29 cellular contexts compared by ENCODE assay signal in the genomic region with DNA sequence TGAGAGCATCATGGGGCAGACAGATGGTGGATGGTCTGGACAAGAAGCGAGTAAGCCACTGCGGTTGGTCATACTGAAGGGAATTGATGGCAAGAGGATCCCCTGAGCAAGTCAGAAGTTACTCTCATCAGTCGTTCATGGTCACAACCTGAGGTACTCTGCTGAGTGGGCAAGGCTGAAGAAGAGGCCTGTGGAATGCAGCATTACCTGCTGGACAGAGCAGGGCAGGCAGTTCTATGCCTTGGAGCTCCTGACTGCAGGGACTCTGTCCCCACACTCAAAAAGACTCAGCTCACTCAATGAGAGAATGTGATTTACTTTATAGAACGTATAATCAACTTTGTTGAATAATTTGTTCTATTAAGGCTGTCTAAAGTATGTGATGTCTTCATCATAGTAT. TPM values are rescaled to one million over a fixed set of nuclear protein-coding genes. Genes with fewer than 3 reads are reported as not detected.
"Had no signal": no experiment of that assay in that cellular context is flagged by ENCODE, and none has a peak within 500 bp of the region (broad histone marks: within the 10 kb centered on the region; RNA-seq: fewer than 3 reads in every experiment).

No MANE protein-coding gene starts in this region.

- H3K27me3 ChIP-seq: colonic mucosa, dorsolateral prefrontal cortex, heart right ventricle, neutrophil, tibial artery, uterus had no signal

- DNase-seq: activated CD8-positive, alpha-beta memory T cell treated with anti-CD3 and anti-CD28 coated beads, Interleukin-2, amount 50 U/mL, for 4 hours; activated naive CD4-positive, alpha-beta T cell treated with Interleukin-2 at 50 U/mL for 16 hours; activated naive CD8-positive, alpha-beta T cell treated with anti-CD3 and anti-CD28 coated beads for 36 hours; activated T-cell treated with anti-CD3 and anti-CD28 coated beads, Interleukin-2, amount 50 U/mL, for 4 hours; colonic mucosa; dorsolateral prefrontal cortex; foreskin fibroblast; heart right ventricle; kidney; right cardiac atrium; stimulated activated CD4-positive, alpha-beta T cell treated with anti-CD3 and anti-CD28 coated beads, Interleukin-12 subunit alpha, Interleukin-12 subunit beta, amount 100 ng/mL, for 4 hours; stimulated activated CD4-positive, alpha-beta T cell treated with anti-CD3 and anti-CD28 coated beads, Interleukin-1b, Interleukin-23, amount 100 ng/mL, for 48 hours; substantia nigra; T-helper 1 cell; tibial artery; uterus had no signal

- H3K27ac Mint-ChIP-seq: activated naive CD8-positive, alpha-beta T cell treated with anti-CD3 and anti-CD28 coated beads for 36 hours; activated T-helper 2 cell treated with anti-CD3 and anti-CD28 coated beads, Interferon-gamma antibody, Interleukin-2, Interleukin-4, amounts not matched to agents 10 μg/mL and 5 μg/mL and 100 μg/mL, durations not matched to agents 14 hours and 24 hours and 36 hours; nephron; stimulated activated naive CD8-positive, alpha-beta T cell treated with anti-CD3 and anti-CD28 coated beads, Interleukin-15, Interleukin-2, amounts not matched to agents 100 ng/mL and 50 ng/mL, for 24 hours; WTC11 had no signal

- H3K27ac ChIP-seq: colonic mucosa, dorsolateral prefrontal cortex, heart right ventricle, neutrophil, parathyroid adenoma, tibial artery, uterus had no signal

- H3K79me2 ChIP-seq: parathyroid adenoma had no signal

- H3K4me1 Mint-ChIP-seq: activated naive CD8-positive, alpha-beta T cell treated with anti-CD3 and anti-CD28 coated beads for 36 hours had no signal

- ATAC-seq: activated T-cell treated with anti-CD3 and anti-CD28 coated beads, Interleukin-2, amount 50 U/mL, for 4 hours; heart right ventricle; left lobe of liver; right cardiac atrium; WTC11 had no signal

- H2AFZ ChIP-seq: parathyroid adenoma had no signal

- H3K9me3 ChIP-seq: colonic mucosa, heart right ventricle, neutrophil, tibial artery, uterus had no signal

- H3K36me3 ChIP-seq: colonic mucosa, uterus had no signal

- H3K27me3 Mint-ChIP-seq: activated naive CD8-positive, alpha-beta T cell treated with anti-CD3 and anti-CD28 coated beads for 36 hours; stimulated activated naive CD8-positive, alpha-beta T cell treated with anti-CD3 and anti-CD28 coated beads, Interleukin-15, Interleukin-2, amounts not matched to agents 100 ng/mL and 50 ng/mL, for 24 hours had no signal

- H3K4me3 ChIP-seq: colonic mucosa, dorsolateral prefrontal cortex, heart right ventricle, tibial artery, uterus had no signal

- H3K4me1 ChIP-seq: colonic mucosa, uterus had no signal

- H3K9me3 Mint-ChIP-seq: activated naive CD8-positive, alpha-beta T cell treated with anti-CD3 and anti-CD28 coated beads for 36 hours; activated T-cell treated with anti-CD3 and anti-CD28 coated beads, Interleukin-2, amount 50 U/mL, for 4 hours; activated T-helper 2 cell treated with anti-CD3 and anti-CD28 coated beads, Interferon-gamma antibody, Interleukin-2, Interleukin-4, amounts not matched to agents 10 μg/mL and 5 μg/mL and 100 μg/mL, durations not matched to agents 14 hours and 24 hours and 36 hours; nephron; stimulated activated naive CD8-positive, alpha-beta T cell treated with anti-CD3 and anti-CD28 coated beads, Interleukin-15, Interleukin-2, amounts not matched to agents 100 ng/mL and 50 ng/mL, for 24 hours had no signal

- H3K9ac ChIP-seq: parathyroid adenoma had no signal

- H3K4me3 Mint-ChIP-seq: activated naive CD8-positive, alpha-beta T cell treated with anti-CD3 and anti-CD28 coated beads for 36 hours; activated T-cell treated with anti-CD3 and anti-CD28 coated beads, Interleukin-2, amount 50 U/mL, for 4 hours; nephron; stimulated activated naive CD8-positive, alpha-beta T cell treated with anti-CD3 and anti-CD28 coated beads, Interleukin-15, Interleukin-2, amounts not matched to agents 100 ng/mL and 50 ng/mL, for 24 hours; WTC11 had no signal

RNA-seq across cellular contexts. Expression of gene SLC47A2, which starts 39.5 kb away (rescaled TPM):
- total RNA-seq: activated naive CD8-positive, alpha-beta T cell treated with anti-CD3 and anti-CD28 coated beads for 36 hours; activated T-cell treated with anti-CD3 and anti-CD28 coated beads, Interleukin-2, amount 50 U/mL, for 4 hours; activated T-helper 2 cell treated with anti-CD3 and anti-CD28 coated beads, Interferon-gamma antibody, Interleukin-2, Interleukin-4, amounts not matched to agents 10 μg/mL and 5 μg/mL and 100 μg/mL, durations not matched to agents 14 hours and 24 hours and 36 hours; astrocyte; epithelial cell of proximal tubule; fibroblast of lung; left lobe of liver; mononuclear cell; pulmonary artery endothelial cell; right cardiac atrium; skeletal muscle tissue; WTC11 had no signal
- polyA plus RNA-seq: fibroblast of lung, heart right ventricle, right cardiac atrium had no signal
